Comparison of ENCODE assay signal across 1 cellular context in genomic region chr15:80095511-80095910, GRCh38.
TF ChIP-seq lines count a peak whose summit lies in the region.

No MANE protein-coding gene starts in this region.

TF ChIP-seq in H1, 55 proteins besides CTCF, POLR2A, EP300 and RAD21 (continued from another document):
- TF ChIP-seq CTBP2 (IDR thresholded peaks at IDR 0.05; ENCODE audit: borderline replicate concordance, insufficient read depth, insufficient read length, low read length) (no peak), NANOG (IDR thresholded peaks at IDR 0.05; ENCODE audit: insufficient read depth, low read depth, low read length, poor library complexity, severe bottlenecking) (no peak), CHD7 (IDR thresholded peaks at IDR 0.05; ENCODE audit: insufficient replicate concordance, low read length) (no peak), CREB1 (IDR thresholded peaks at IDR 0.05) (no peak), RXRA (IDR thresholded peaks at IDR 0.05; ENCODE audit: insufficient read depth, low read depth, low read length) (no peak), SIRT6 (IDR thresholded peaks at IDR 0.05; ENCODE audit: low read length) (no peak), POU5F1 (IDR thresholded peaks at IDR 0.05; ENCODE audit: low read depth, low read length) (no peak), GTF2F1 (IDR thresholded peaks at IDR 0.05; ENCODE audit: borderline replicate concordance, low read depth, low read length) (no peak), CHD2 (IDR thresholded peaks at IDR 0.05; ENCODE audit: low read length) (no peak), RNF2 (IDR thresholded peaks at IDR 0.05; ENCODE audit: borderline replicate concordance, low read depth, low read length, missing control alignments, poor library complexity, severe bottlenecking) (no peak), TEAD4 (IDR thresholded peaks at IDR 0.05; ENCODE audit: low read depth, low read length) (no peak), JUN (IDR thresholded peaks at IDR 0.05; ENCODE audit: low read depth, low read length) (no peak)
